20 cellular contexts compared by ENCODE assay signal in the genomic region with DNA sequence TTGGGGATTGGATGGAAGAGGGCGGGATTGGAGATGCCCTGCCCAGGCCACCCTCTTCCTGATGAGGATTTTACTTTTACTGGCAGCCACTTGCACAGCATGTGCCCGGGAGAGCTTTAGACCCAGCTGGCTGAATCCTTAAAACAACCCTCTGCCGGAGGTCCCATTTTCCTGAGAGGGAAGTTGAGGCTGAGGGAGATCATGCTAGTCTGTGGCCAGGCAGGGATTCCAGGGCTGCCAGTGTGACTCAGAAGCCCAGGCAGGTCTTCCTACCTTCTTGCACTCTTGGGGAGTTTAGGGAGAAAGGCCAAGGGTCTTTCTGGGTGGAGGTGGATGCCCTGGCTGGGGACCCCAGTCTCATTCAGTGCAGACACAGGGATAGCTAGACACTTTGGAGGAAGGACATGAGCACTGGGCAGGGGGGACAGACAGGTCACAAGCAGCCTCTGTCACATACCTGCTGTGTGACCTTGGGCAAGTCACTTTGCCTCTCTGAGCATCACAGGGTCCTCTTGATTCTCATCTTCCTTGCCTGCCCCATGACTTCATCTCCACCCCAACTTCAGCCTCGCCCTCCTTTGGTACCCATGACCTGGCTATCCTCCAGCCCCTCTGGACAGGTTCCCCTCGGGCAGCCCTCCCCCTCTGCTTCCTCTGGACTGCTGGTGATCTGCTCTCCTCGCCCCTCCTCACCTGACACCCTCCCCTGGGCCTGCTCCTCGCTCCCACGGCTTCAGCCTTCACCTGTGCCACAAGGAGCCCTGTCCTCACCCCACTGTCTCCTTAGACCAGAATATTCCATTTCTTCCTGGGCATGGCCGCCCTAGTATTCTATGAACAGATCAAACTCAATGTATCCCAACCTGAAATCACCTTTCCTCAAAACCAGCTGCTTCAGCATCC. TPM values are rescaled to one million over a fixed set of nuclear protein-coding genes. Genes with fewer than 3 reads are reported as not detected.
DNase-seq lines count a peak whose midpoint lies in the region; ATAC-seq and TF ChIP-seq lines count a peak whose summit lies in the region.
"Had no signal": no experiment of that assay in that cellular context is flagged by ENCODE, and none has a peak within 500 bp of the region (broad histone marks: within the 10 kb centered on the region; RNA-seq: fewer than 3 reads in every experiment).

No MANE protein-coding gene starts in this region.

- intact Hi-C loops in activated CD4-positive, alpha-beta T cell treated with anti-CD3 and anti-CD28 coated beads, Interleukin-2, amount 10 ng/mL, durations not matched to agents 24 days and 14 days (cut with micrococcal nuclease), result no loop called here
- intact Hi-C loops in psoas muscle (cut with DNase I), result no loop called here

- no peak overlapping the region for H3K27ac Mint-ChIP-seq in activated CD4-positive, alpha-beta T cell treated with anti-CD3 and anti-CD28 coated beads, Interleukin-2, amount 10 ng/mL, durations not matched to agents 24 days and 14 days
- H3K27ac Mint-ChIP-seq in WTC11, result no peak overlapping the region
- H3K27ac Mint-ChIP-seq: activated CD8-positive, alpha-beta T cell treated with anti-CD3 and anti-CD28 coated beads, Interleukin-2, amount 10 ng/mL, durations not matched to agents 7 days and 5 days; CD14-positive monocyte; nephron had no signal

- H3K27ac ChIP-seq in iPS DF 6.9 (ENCODE audit: low read length) (no peak overlapping the region), psoas muscle (no peak overlapping the region)
- H3K27ac ChIP-seq: right lobe of liver, tibial nerve had no signal

- H3K4me3 ChIP-seq in iPS DF 6.9 (ENCODE audit: low read length), result peak overlapping the region; percentile 0; the same call in 1 of the 2 replicates
- H3K4me3 ChIP-seq in psoas muscle, result peak overlapping the region; percentile 45
- H3K4me3 ChIP-seq: right lobe of liver had no signal

- no peak for DNase-seq in activated CD4-positive, alpha-beta T cell treated with anti-CD3 and anti-CD28 coated beads, Interleukin-2, amount 10 ng/mL, durations not matched to agents 24 days and 14 days
- DNase-seq in activated CD4-positive, alpha-beta T cell treated with anti-CD3 and anti-CD28 coated beads, Interleukin-2, amount 50 U/mL, for 1 hour, result no peak
- DNase-seq in WTC11 (ENCODE audit: low spot score), result no peak
- DNase-seq in iPS DF 6.9 (ENCODE audit: low read depth, low spot score), result no peak
- no peak for DNase-seq in psoas muscle
- no peak for DNase-seq in glomerular visceral epithelial cell (ENCODE audit: extremely low spot score)
- no peak for DNase-seq in NCI-H1105 treated with DMSO at 0.1 percent for 48 hours (lab: John Stamatoyannopoulos, UW)
- DNase-seq: activated CD8-positive, alpha-beta T cell treated with anti-CD3 and anti-CD28 coated beads, Interleukin-2, amount 10 ng/mL, durations not matched to agents 7 days and 5 days; activated gamma-delta T cell treated with Interleukin-2 at 50 U/mL for 16 hours; DMS79 treated with DMSO at 0.1 percent for 48 hours; NCI-H2029 treated with DMSO at 0.1 percent for 48 hours; stimulated activated CD4-positive, alpha-beta T cell treated with anti-CD3 and anti-CD28 coated beads, Interleukin-4, amount 100 ng/mL, for 24 hours had no signal

- peaks cover 2% of the 10 kb centered on the region; the same call in 1 of the 2 replicates for H3K27me3 ChIP-seq in iPS DF 6.9 (ENCODE audit: control insufficient read depth, insufficient read depth, low read length)
- peaks cover 0 to 30% (median 9%) of the 10 kb centered on the region in 3 donors for H3K27me3 ChIP-seq in psoas muscle (ENCODE audit: insufficient read depth in 3 of 3, low read length in 2 of 3)

- no peaks in the 10 kb centered on the region for H3K36me3 Mint-ChIP-seq in activated CD4-positive, alpha-beta T cell treated with anti-CD3 and anti-CD28 coated beads, Interleukin-2, amount 10 ng/mL, durations not matched to agents 24 days and 14 days (ENCODE audit: low read depth)
- no peaks in the 10 kb centered on the region for H3K36me3 Mint-ChIP-seq in WTC11
- H3K36me3 Mint-ChIP-seq: CD14-positive monocyte had no signal

- no peak for ATAC-seq in WTC11
- no peak for ATAC-seq in psoas muscle
- no peak for ATAC-seq in HG02763 (IDR thresholded peaks at IDR 0.05; ENCODE audit: unreplicated experiment)
- ATAC-seq: right lobe of liver had no signal

- H3K9me3 ChIP-seq in iPS DF 6.9 (ENCODE audit: control insufficient read depth, insufficient read depth, low read length) (no peaks in the 10 kb centered on the region), psoas muscle (no peaks in the 10 kb centered on the region)
- H3K9me3 ChIP-seq: right lobe of liver, tibial nerve had no signal

- H3K4me1 ChIP-seq in iPS DF 6.9 (ENCODE audit: control insufficient read depth, insufficient read depth, low read length), result peaks cover under 1% of the 10 kb centered on the region; the same call in 1 of the 2 replicates
- no peaks in the 10 kb centered on the region for H3K4me1 ChIP-seq in psoas muscle
- H3K4me1 ChIP-seq: right lobe of liver had no signal

- CTCF ChIA-PET in WTC11 (lab: Charles Lee), result interaction anchor here (0.9 to 1.3 kb wide), 2 partner anchors 73 to 113 kb away, joined by 3 to 4 read pairs; no protein-coding TSS in a partner anchor

- POLR2A ChIA-PET in WTC11 (lab: Charles Lee), result interaction anchor here (0.5 kb wide), 1 partner anchor 10 kb away, joined by 3 read pairs; no protein-coding TSS in a partner anchor

- no peaks in the 10 kb centered on the region for H3K9me3 Mint-ChIP-seq in activated CD4-positive, alpha-beta T cell treated with anti-CD3 and anti-CD28 coated beads, Interleukin-2, amount 10 ng/mL, durations not matched to agents 24 days and 14 days
- H3K9me3 Mint-ChIP-seq in WTC11, result no peaks in the 10 kb centered on the region
- H3K9me3 Mint-ChIP-seq: nephron had no signal

- H3K4me3 Mint-ChIP-seq in activated CD4-positive, alpha-beta T cell treated with anti-CD3 and anti-CD28 coated beads, Interleukin-2, amount 10 ng/mL, durations not matched to agents 24 days and 14 days, result peak overlapping the region; percentile 36
- H3K4me3 Mint-ChIP-seq in WTC11, result peak overlapping the region; percentile 62
- H3K4me3 Mint-ChIP-seq: activated CD8-positive, alpha-beta T cell treated with anti-CD3 and anti-CD28 coated beads, Interleukin-2, amount 10 ng/mL, durations not matched to agents 7 days and 5 days; nephron had no signal

- WGBS in iPS DF 6.9 (ENCODE audit: insufficient coverage, insufficient read length), result no CpG with 5 or more reads among the region's 9 CpGs
- WGBS in psoas muscle, 3 donors, result 49 to 62% (median 62%) methylated on average over 9 of the region's 9 CpGs

- peaks cover 32% of the 10 kb centered on the region for H3K27me3 Mint-ChIP-seq in activated CD4-positive, alpha-beta T cell treated with anti-CD3 and anti-CD28 coated beads, Interleukin-2, amount 10 ng/mL, durations not matched to agents 24 days and 14 days
- H3K27me3 Mint-ChIP-seq in WTC11 (ENCODE audit: low read depth), result peaks cover 20% of the 10 kb centered on the region

- H3K36me3 ChIP-seq in iPS DF 6.9 (ENCODE audit: control insufficient read depth, insufficient read depth, low read length), result no peaks in the 10 kb centered on the region
- H3K36me3 ChIP-seq in psoas muscle (ENCODE audit: insufficient read depth in 1 of 2, low read depth in 1 of 2), result no peaks in the 10 kb centered on the region
- H3K36me3 ChIP-seq: right lobe of liver, tibial nerve had no signal

- peaks cover 2% of the 10 kb centered on the region for H3K4me1 Mint-ChIP-seq in activated CD4-positive, alpha-beta T cell treated with anti-CD3 and anti-CD28 coated beads, Interleukin-2, amount 10 ng/mL, durations not matched to agents 24 days and 14 days
- peaks cover 14% of the 10 kb centered on the region for H3K4me1 Mint-ChIP-seq in WTC11
- H3K4me1 Mint-ChIP-seq: nephron had no signal

- TF ChIP-seq CTCF in WTC11 (IDR thresholded peaks at IDR 0.05), result no peak
- no peak for TF ChIP-seq CTCF in psoas muscle (IDR thresholded peaks at IDR 0.05)

TF ChIP-seq in WTC11, 78 proteins besides CTCF, POLR2A, EP300 and RAD21 (continues in another document):
- TF ChIP-seq EMX1 (CRISPR knock-in tag; IDR thresholded peaks at IDR 0.05) (no peak), HMGXB4 (CRISPR knock-in tag; IDR thresholded peaks at IDR 0.05) (no peak), TCF7 (CRISPR knock-in tag; IDR thresholded peaks at IDR 0.05; ENCODE audit: low read depth) (no peak)
- TF ChIP-seq, protein P1, sequence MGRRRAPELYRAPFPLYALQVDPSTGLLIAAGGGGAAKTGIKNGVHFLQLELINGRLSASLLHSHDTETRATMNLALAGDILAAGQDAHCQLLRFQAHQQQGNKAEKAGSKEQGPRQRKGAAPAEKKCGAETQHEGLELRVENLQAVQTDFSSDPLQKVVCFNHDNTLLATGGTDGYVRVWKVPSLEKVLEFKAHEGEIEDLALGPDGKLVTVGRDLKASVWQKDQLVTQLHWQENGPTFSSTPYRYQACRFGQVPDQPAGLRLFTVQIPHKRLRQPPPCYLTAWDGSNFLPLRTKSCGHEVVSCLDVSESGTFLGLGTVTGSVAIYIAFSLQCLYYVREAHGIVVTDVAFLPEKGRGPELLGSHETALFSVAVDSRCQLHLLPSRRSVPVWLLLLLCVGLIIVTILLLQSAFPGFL (CRISPR knock-in tag; IDR thresholded peaks at IDR 0.05; ENCODE audit: borderline replicate concordance), result no peak

RNA-seq across cellular contexts. Expression of gene DCAF7, which starts 11.3 kb away (rescaled TPM):
- 113 and 115 TPM in 2 replicates for total RNA-seq in activated CD4-positive, alpha-beta T cell treated with anti-CD3 and anti-CD28 coated beads, Interleukin-2, amount 10 ng/mL, durations not matched to agents 24 days and 14 days
- total RNA-seq in WTC11 (2021), result 91.5 to 99.8 TPM (median 97.8 TPM) in 3 replicates
- 10 to 100 TPM; 24.0 to 30.2 (median 27.6) TPM for total RNA-seq in psoas muscle
- polyA plus RNA-seq in psoas muscle, result 10 to 100 TPM; 10.6 to 27.3 (median 21.7) TPM

RNA-seq across cellular contexts. Expression of gene KCNH6, which starts 15.8 kb away (rescaled TPM):
- not detected in 2 replicates for total RNA-seq in activated CD4-positive, alpha-beta T cell treated with anti-CD3 and anti-CD28 coated beads, Interleukin-2, amount 10 ng/mL, durations not matched to agents 24 days and 14 days
- total RNA-seq in WTC11 (2021), result 2.1 to 2.4 TPM (median 2.3 TPM) in 3 replicates
- not detected for total RNA-seq in psoas muscle
- polyA plus RNA-seq in psoas muscle, result not detected
- total RNA-seq: A172; activated CD8-positive, alpha-beta T cell treated with anti-CD3 and anti-CD28 coated beads, Interleukin-2, amount 10 ng/mL, durations not matched to agents 7 days and 5 days; HT1080; right lobe of liver; tibial nerve had no signal
- polyA plus RNA-seq: CD14-positive monocyte, liver had no signal
